8 cellular contexts compared by ENCODE assay signal in the genomic region with DNA sequence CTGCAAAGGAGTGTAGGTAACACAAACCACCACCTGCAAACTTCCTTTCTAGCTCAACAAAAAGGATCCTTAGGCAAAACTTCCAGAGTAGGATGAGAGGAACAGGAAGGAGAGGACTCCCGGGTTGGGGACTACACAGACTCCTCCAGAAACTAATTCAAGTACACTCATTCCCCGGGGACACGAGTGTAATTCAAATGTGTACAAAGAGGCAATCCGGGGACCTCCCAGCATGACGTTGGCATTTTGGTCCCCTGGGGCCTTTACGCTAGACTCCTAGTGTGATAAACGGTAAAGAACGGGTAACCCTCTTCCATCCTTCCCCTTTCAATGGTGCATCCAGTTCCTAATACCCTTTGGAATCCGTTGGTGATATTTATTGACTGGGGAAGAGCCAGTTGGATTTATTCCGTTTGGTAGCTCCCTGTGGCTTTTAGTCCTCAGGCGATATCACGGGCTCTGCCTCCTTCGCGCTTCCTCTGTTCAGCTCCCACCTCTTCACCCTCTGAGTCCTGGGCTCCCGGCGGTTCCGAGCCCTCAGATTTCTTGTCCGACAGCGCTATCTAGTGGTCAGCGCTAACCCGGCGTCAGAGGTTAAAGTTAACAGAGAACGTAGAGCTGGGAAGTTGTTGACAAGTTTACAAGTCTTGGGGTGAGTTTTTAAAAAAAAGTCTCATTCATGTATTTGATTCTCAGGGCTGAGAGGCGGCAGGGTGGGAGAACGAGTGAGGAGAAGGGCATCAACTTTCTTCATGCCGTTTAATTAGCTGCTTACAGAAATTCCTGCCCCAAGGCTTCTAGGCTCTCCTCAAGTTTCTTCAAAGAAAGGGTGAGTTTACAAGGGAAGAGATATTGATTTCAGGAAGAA. TPM values are rescaled to one million over a fixed set of nuclear protein-coding genes. Genes with fewer than 3 reads are reported as not detected.
DNase-seq lines count a peak whose midpoint lies in the region; ATAC-seq and TF ChIP-seq lines count a peak whose summit lies in the region.

No MANE protein-coding gene starts in this region.

- H3K27ac ChIP-seq in IMR-90 (ENCODE audit: insufficient read depth, low read length) (peak overlapping the region; percentile 50; the same call in 1 of the 2 replicates), Panc1 (ENCODE audit: low read length) (no peak overlapping the region), neutrophil (no peak overlapping the region), substantia nigra (ENCODE audit: low read depth, low read length, poor library complexity, severe bottlenecking) (no peak overlapping the region)

- H4K91ac ChIP-seq in IMR-90 (ENCODE audit: insufficient read depth, low read depth, low read length): peak overlapping the region; percentile 89

- ATAC-seq in GM21717 (IDR thresholded peaks at IDR 0.05; ENCODE audit: unreplicated experiment) (peak; percentile 68), IMR-90 (ENCODE audit: low read depth) (peak; percentile 39), Panc1 (peak; percentile 81)
- peak; percentile 81 for ATAC-seq in activated T-cell treated with anti-CD3 and anti-CD28 coated beads, Interleukin-2, amount 50 U/mL, for 72 hours (replicated peaks in 1 of 2)

- no TSS peak for BruUV-seq in IMR-90 (replicated peaks; lab: Mats Ljungman, UMichigan)
- BruUV-seq in Panc1 (replicated peaks; lab: Mats Ljungman, UMichigan): no TSS peak

- peak overlapping the region; percentile 87 for H2AFZ ChIP-seq in IMR-90 (replicated peaks; ENCODE audit: low read length, poor library complexity)

- peak overlapping the region; percentile 87 for H3K23ac ChIP-seq in IMR-90 (ENCODE audit: low read depth, low read length)

- peak overlapping the region; percentile 98 for H2BK120ac ChIP-seq in IMR-90 (ENCODE audit: low read depth, low read length)

- H2BK5ac ChIP-seq in IMR-90 (ENCODE audit: low read depth, low read length, poor library complexity, severe bottlenecking): peak overlapping the region; percentile 29

- H2AK5ac ChIP-seq in IMR-90 (ENCODE audit: low read depth, low read length): peak overlapping the region; percentile 83

- peak overlapping the region; percentile 77 for H3K14ac ChIP-seq in IMR-90 (replicated peaks; ENCODE audit: low read depth, low read length)

- peak; percentile 96 for TF ChIP-seq RAD21 in IMR-90 (IDR thresholded peaks at IDR 0.05; ENCODE audit: low read length)

- H3K4me2 ChIP-seq in IMR-90 (ENCODE audit: low read depth, low read length): peak overlapping the region; percentile 47

- peak overlapping the region; percentile 77 for H2AK9ac ChIP-seq in IMR-90 (replicated peaks; ENCODE audit: low read depth, low read length, poor library complexity)

- H3K56ac ChIP-seq in IMR-90 (ENCODE audit: extremely low read depth, insufficient read depth, low read length): peak overlapping the region; percentile 87

- peak overlapping the region; percentile 49 for H3K27ac Mint-ChIP-seq in activated T-cell treated with anti-CD3 and anti-CD28 coated beads, Interleukin-2, amount 50 U/mL, for 72 hours

- H3K4me1 Mint-ChIP-seq in activated T-cell treated with anti-CD3 and anti-CD28 coated beads, Interleukin-2, amount 50 U/mL, for 72 hours (ENCODE audit: low read depth): peaks cover 51% of the 10 kb centered on the region

- POLR2A ChIA-PET in IMR-90 (lab: Charles Lee; ENCODE audit: unreplicated experiment): interaction anchor here (0.5 to 0.8 kb wide), 3 partner anchors 49 to 1411 kb away, joined by 3 read pairs; no protein-coding TSS in a partner anchor
- POLR2A ChIA-PET in Panc1 (lab: Charles Lee): interaction anchor here (0.6 kb wide), 1 partner anchor 1191 kb away, joined by 3 read pairs; no protein-coding TSS in a partner anchor

- H3K4me1 ChIP-seq in IMR-90 (ENCODE audit: control insufficient read depth, insufficient read depth, low read length) (peaks cover 15% of the 10 kb centered on the region), Panc1 (ENCODE audit: control insufficient read depth, insufficient read depth, low read length) (peaks cover 10% of the 10 kb centered on the region), neutrophil (ENCODE audit: control insufficient read depth in 1 of 2, insufficient read depth in 1 of 2, low read depth in 1 of 2, low read length in 1 of 2) (peaks cover 16 to 32% of the 10 kb centered on the region in 2 experiments)

- peaks cover 12% of the 10 kb centered on the region for H4K20me1 ChIP-seq in IMR-90 (ENCODE audit: insufficient read depth, low read length)

- H3K36me3 Mint-ChIP-seq in activated T-cell treated with anti-CD3 and anti-CD28 coated beads, Interleukin-2, amount 50 U/mL, for 72 hours (ENCODE audit: insufficient read depth in 2 of 2): peaks cover 0 to 1% of the 10 kb centered on the region in 2 donors

- H3K9me1 ChIP-seq in IMR-90 (ENCODE audit: insufficient read depth, low read length): no peaks in the 10 kb centered on the region

- intact Hi-C loops in IMR-90 (cut with micrococcal nuclease): loop anchor here (1.0 to 10.0 kb wide), 6 partner anchors 216 to 1406 kb away; no protein-coding TSS in a partner anchor
- intact Hi-C loops in Panc1 (cut with micrococcal nuclease; ENCODE audit: unreplicated experiment): loop anchor here (5.0 to 10.0 kb wide), 4 partner anchors 314 to 1236 kb away; no protein-coding TSS in a partner anchor

- H3K9ac ChIP-seq in IMR-90 (ENCODE audit: low read depth, low read length): peak overlapping the region; percentile 47

- DNase-seq in DMS79 treated with DMSO at 0.1 percent for 48 hours (lab: John Stamatoyannopoulos, UW) (peak; percentile 49), IMR-90 (peak; percentile 77), Panc1 (ENCODE audit: low read depth, low spot score) (peak; percentile 41), fibroblast of the aortic adventitia (ENCODE audit: low read depth) (peak; percentile 87), substantia nigra (lab: John Stamatoyannopoulos, UW) (peak in 47 of 49 donors; percentile 9 to 86 (median 69))
- peak; percentile 82 to 84 for DNase-seq in activated T-cell treated with anti-CD3 and anti-CD28 coated beads, Interleukin-2, amount 50 U/mL, for 72 hours

- H3K9me3 ChIP-seq in IMR-90 (ENCODE audit: control insufficient read depth, insufficient read depth, low read length): no peaks in the 10 kb centered on the region
- no peaks in the 10 kb centered on the region for H3K9me3 ChIP-seq in Panc1 (ENCODE audit: control insufficient read depth, insufficient read depth, low read depth, low read length)
- no peaks in the 10 kb centered on the region for H3K9me3 ChIP-seq in neutrophil

- peak overlapping the region; percentile 62 for H2BK20ac ChIP-seq in IMR-90 (ENCODE audit: low read depth, low read length)

- H3K4me3 ChIP-seq in IMR-90 (ENCODE audit: insufficient read depth, low read depth, low read length) (no peak overlapping the region), Panc1 (ENCODE audit: low read depth in 2 of 2, low read length in 2 of 2) (peak overlapping the region in 1 of 2 experiments; percentile 49; a peak in 2 of 4 replicates), fibroblast of the aortic adventitia (ENCODE audit: low read depth, low read length) (no peak overlapping the region), neutrophil (ENCODE audit: low read depth in 1 of 2, low read length in 1 of 2) (no peak overlapping the region)

- in situ Hi-C loops in IMR-90 (cut with MboI; ENCODE audit: low sequenced_read_pairs): loop anchor here (10.0 kb wide), 1 partner anchor 794 kb away; no protein-coding TSS in a partner anchor
- in situ Hi-C loops in Panc1 (cut with HindIII; ENCODE audit: low pct_unique_long_range_greater_than_20kb, low sequenced_read_pairs): no loop called here

- TF ChIP-seq CTCF in IMR-90 (conservative IDR thresholded peaks at IDR 0.05; ENCODE audit: low read depth, low read length): peak; percentile 95
- peak; percentile 89 for TF ChIP-seq CTCF in Panc1 (IDR thresholded peaks at IDR 0.05)
- TF ChIP-seq CTCF in fibroblast of the aortic adventitia (IDR thresholded peaks at IDR 0.05; ENCODE audit: insufficient read depth, low read length): peak; percentile 86
- peak; percentile 68 for TF ChIP-seq CTCF in neutrophil (IDR thresholded peaks at IDR 0.05)

- WGBS in IMR-90 (ENCODE audit: extremely low coverage in 2 of 2, insufficient read length in 1 of 2), 2 experiments: no CpG with 5 or more reads among the region's 26 CpGs

- H3K4ac ChIP-seq in IMR-90 (ENCODE audit: low read depth, low read length): peak overlapping the region; percentile 94

- peak overlapping the region; percentile 70 to 89 for H4K8ac ChIP-seq in IMR-90 (ENCODE audit: low read depth in 2 of 2, low read length in 2 of 2)

- H3K27me3 Mint-ChIP-seq in activated T-cell treated with anti-CD3 and anti-CD28 coated beads, Interleukin-2, amount 50 U/mL, for 72 hours (ENCODE audit: low read depth): peaks cover 89% of the 10 kb centered on the region

- H3K79me1 ChIP-seq in IMR-90 (ENCODE audit: low read depth in 1 of 2, low read length in 2 of 2): peaks cover 0 to 20% of the 10 kb centered on the region in 2 experiments; a peak in 2 of 4 replicates

- CTCF ChIA-PET in IMR-90 (lab: Yijun Ruan, JAX): interaction anchor here (0.5 to 1.9 kb wide), 22 partner anchors 12 to 1487 kb away, joined by 3 to 10 read pairs (median 3); no protein-coding TSS in a partner anchor
- CTCF ChIA-PET in Panc1 (lab: Charles Lee): interaction anchor here (0.5 to 1.1 kb wide), 6 partner anchors 616 to 1746 kb away, joined by 3 to 10 read pairs (median 4); no protein-coding TSS in a partner anchor

- H3K9me3 Mint-ChIP-seq in activated T-cell treated with anti-CD3 and anti-CD28 coated beads, Interleukin-2, amount 50 U/mL, for 72 hours: no peaks in the 10 kb centered on the region

- H3K4me3 Mint-ChIP-seq in activated T-cell treated with anti-CD3 and anti-CD28 coated beads, Interleukin-2, amount 50 U/mL, for 72 hours: peak overlapping the region; percentile 39 to 78

- dilution Hi-C loops in IMR-90 (cut with HindIII; ENCODE audit: low sequenced_read_pairs, unreplicated experiment): no loop called here

- TF ChIP-seq POLR2A in IMR-90 (IDR thresholded peaks at IDR 0.05; ENCODE audit: low read depth, low read length): peak; percentile 46; the same call in 1 of the 2 replicates

- H3K27me3 ChIP-seq in IMR-90 (ENCODE audit: control insufficient read depth, insufficient read depth, low read length) (no peaks in the 10 kb centered on the region), Panc1 (ENCODE audit: control insufficient read depth, insufficient read depth, low read length) (peaks cover 5% of the 10 kb centered on the region; the same call in 1 of the 2 replicates), neutrophil (peaks cover 84% of the 10 kb centered on the region)

- peak overlapping the region; percentile 70 for H4K5ac ChIP-seq in IMR-90 (ENCODE audit: low read depth, low read length)

- H3K18ac ChIP-seq in IMR-90 (ENCODE audit: low read depth, low read length): peak overlapping the region; percentile 44

- peak overlapping the region; percentile 98 for H2BK15ac ChIP-seq in IMR-90 (ENCODE audit: low read depth, low read length)

- H3K36me3 ChIP-seq in IMR-90 (ENCODE audit: control insufficient read depth, insufficient read depth, low read length) (no peaks in the 10 kb centered on the region), Panc1 (ENCODE audit: control insufficient read depth, insufficient read depth, low read length) (no peaks in the 10 kb centered on the region; the same call in 1 of the 2 replicates), neutrophil (no peaks in the 10 kb centered on the region)

RNA-seq across cellular contexts. Expression of a gene that starts 2.9 kb away (rescaled TPM):
- 452 and 502 TPM in 2 replicates for total RNA-seq in IMR-90 (2012; rRNA removed)
- 307 and 350 TPM in 2 replicates for polyA plus RNA-seq in IMR-90 (2012; rRNA removed)
- polyA plus RNA-seq in IMR-90 (2012; cell fraction: cytosol; rRNA removed): 147 and 190 TPM in 2 replicates
- polyA plus RNA-seq in IMR-90 (2012; cell fraction: nucleus; rRNA removed; ENCODE audit: low replicate concordance): 157 and 467 TPM in 2 replicates
- total RNA-seq in Panc1 (2021; ENCODE audit: unreplicated experiment): 10.4 TPM
- 10.5 TPM for polyA plus RNA-seq in Panc1 (2012; ENCODE audit: insufficient read length)
- total RNA-seq in activated T-cell treated with anti-CD3 and anti-CD28 coated beads, Interleukin-2, amount 50 U/mL, for 72 hours: not detected
- 139 and 342 TPM in 2 replicates for total RNA-seq in fibroblast of the aortic adventitia (ENCODE audit: low replicate concordance)

RNA-seq across cellular contexts. Expression of a gene that starts 34.8 kb away (rescaled TPM):
- total RNA-seq in IMR-90 (2012; rRNA removed) (85.8 and 776 TPM in 2 replicates), Panc1 (2021; ENCODE audit: unreplicated experiment) (707 TPM), fibroblast of the aortic adventitia (ENCODE audit: low replicate concordance) (34.1 and 197 TPM in 2 replicates)
- 174 and 185 TPM in 2 replicates for polyA plus RNA-seq in IMR-90 (2012; rRNA removed)
- 360 and 1,161 TPM in 2 replicates for polyA plus RNA-seq in IMR-90 (2012; cell fraction: cytosol; rRNA removed)
- 39.2 and 183 TPM in 2 replicates for polyA plus RNA-seq in IMR-90 (2012; cell fraction: nucleus; rRNA removed; ENCODE audit: low replicate concordance)
- 412 TPM for polyA plus RNA-seq in Panc1 (2012; ENCODE audit: insufficient read length)
- total RNA-seq in activated T-cell treated with anti-CD3 and anti-CD28 coated beads, Interleukin-2, amount 50 U/mL, for 72 hours: 100 to 1,000 TPM; 311 to 325 TPM

Comparison
In these comparisons a context has a peak if more than half of its experiments do, and no peak if none do; other contexts are left out.
1. RNA of a gene that starts 2.9 kb away (total RNA-seq): 452 to 502 TPM in IMR-90 and 139 to 342 TPM in fibroblast of the aortic adventitia; 10.4 TPM in Panc1 (single experiment) and not detected in activated T-cell treated with anti-CD3 and anti-CD28 coated beads, Interleukin-2, amount 50 U/mL, for 72 hours; every median in the first group is over 10 times any median in the second.
2. Peak in every context shown above with its lines, with median percentiles within 50 percentile points of each other: DNase-seq, ATAC-seq and CTCF ChIP-seq.